Comparison of ENCODE assay signal across 9 cellular contexts in genomic region chr2:128520787-128521186, GRCh38.
DNase-seq lines count a peak whose midpoint lies in the region; ATAC-seq, FAIRE-seq and TF ChIP-seq lines count a peak whose summit lies in the region.
"Had no signal": no experiment of that assay in that cellular context is flagged by ENCODE, and none has a peak within 500 bp of the region (broad histone marks: within the 10 kb centered on the region; RNA-seq: fewer than 3 reads in every experiment).

No MANE protein-coding gene starts in this region.

- H2AFZ ChIP-seq in smooth muscle cell (ENCODE audit: low read depth) = no peak overlapping the region
- H2AFZ ChIP-seq in Karpas-422 (ENCODE audit: low read length) = no peak overlapping the region

- in situ Hi-C loops in brain microvascular endothelial cell (cut with HindIII; ENCODE audit: low pct_ligation_motif_present, low sequenced_read_pairs) = no loop called here

- WGBS in smooth muscle cell (ENCODE audit: low lambda C conversion rate) = 41% methylated on average over 9 of the region's 9 CpGs

- H3K79me2 ChIP-seq in smooth muscle cell (ENCODE audit: low read depth) = no peaks in the 10 kb centered on the region
- no peaks in the 10 kb centered on the region for H3K79me2 ChIP-seq in Karpas-422 (ENCODE audit: low read length)

- no peaks in the 10 kb centered on the region for H3K4me1 ChIP-seq in smooth muscle cell (ENCODE audit: low read depth)
- H3K4me1 ChIP-seq in Karpas-422 (ENCODE audit: low read length) = no peaks in the 10 kb centered on the region

- no peaks in the 10 kb centered on the region for H4K20me1 ChIP-seq in smooth muscle cell (ENCODE audit: low read depth)
- no peaks in the 10 kb centered on the region for H4K20me1 ChIP-seq in Karpas-422 (ENCODE audit: insufficient read depth, low read depth, low read length)

- no peak for TF ChIP-seq POLR2A in GM12892 (IDR thresholded peaks at IDR 0.05; ENCODE audit: low read depth, low read length)

- H3K27me3 ChIP-seq in brain microvascular endothelial cell (replicated peaks) (no peaks in the 10 kb centered on the region), smooth muscle cell (ENCODE audit: low read depth) (no peaks in the 10 kb centered on the region), Karpas-422 (ENCODE audit: low read length) (no peaks in the 10 kb centered on the region)

- H3K4me2 ChIP-seq in smooth muscle cell = no peak overlapping the region
- no peak overlapping the region for H3K4me2 ChIP-seq in Karpas-422 (ENCODE audit: low read depth, low read length, poor library complexity, severe bottlenecking)

- TF ChIP-seq CTCF in brain microvascular endothelial cell (IDR thresholded peaks at IDR 0.05; ENCODE audit: low read depth, low read length, missing control alignments) = no peak
- TF ChIP-seq CTCF in smooth muscle cell (IDR thresholded peaks at IDR 0.05; ENCODE audit: borderline replicate concordance, insufficient read depth, poor library complexity, severe bottlenecking) = no peak

- peak; percentile 84 for ATAC-seq in GM19467 (IDR thresholded peaks at IDR 0.05; ENCODE audit: unreplicated experiment)
- ATAC-seq in HG03280 (IDR thresholded peaks at IDR 0.05; ENCODE audit: unreplicated experiment) = peak; percentile 86

- no peak overlapping the region for H3K4me3 ChIP-seq in brain microvascular endothelial cell (ENCODE audit: low read depth, low read length)
- H3K4me3 ChIP-seq in smooth muscle cell = no peak overlapping the region
- no peak overlapping the region for H3K4me3 ChIP-seq in Karpas-422 (ENCODE audit: low read length)

- no peaks in the 10 kb centered on the region for H3K9me3 ChIP-seq in smooth muscle cell (replicated peaks; ENCODE audit: low read depth)
- no peaks in the 10 kb centered on the region for H3K9me3 ChIP-seq in Karpas-422 (ENCODE audit: low read length)

- no peaks in the 10 kb centered on the region for H3K36me3 ChIP-seq in brain microvascular endothelial cell (replicated peaks)
- no peaks in the 10 kb centered on the region for H3K36me3 ChIP-seq in smooth muscle cell (ENCODE audit: low read depth)
- no peaks in the 10 kb centered on the region for H3K36me3 ChIP-seq in Karpas-422 (ENCODE audit: insufficient read depth, low read length)

- H3F3A ChIP-seq in smooth muscle cell (ENCODE audit: low read depth) = no peaks in the 10 kb centered on the region

- no peak overlapping the region for H3K9ac ChIP-seq in smooth muscle cell (ENCODE audit: low read depth)
- no peak overlapping the region for H3K9ac ChIP-seq in Karpas-422 (ENCODE audit: low read length)

- H3K9me2 ChIP-seq in Karpas-422 (replicated peaks; ENCODE audit: insufficient read depth, low read length) = no peaks in the 10 kb centered on the region

- peak; percentile 71 for DNase-seq in GM12892 (ENCODE audit: insufficient read length)
- DNase-seq in brain microvascular endothelial cell = peak; percentile 13
- DNase-seq in NCI-H526 treated with DMSO at 0.1 percent for 48 hours (lab: John Stamatoyannopoulos, UW) = no peak
- DNase-seq in smooth muscle cell (lab: John Stamatoyannopoulos, UW; ENCODE audit: unreplicated experiment) = no peak
- DNase-seq in DMS53 (lab: John Stamatoyannopoulos, UW) = no peak
- DNase-seq in Karpas-422 = no peak

- FAIRE-seq in GM12892 (lab: Jason Lieb, UNC) = peak; percentile 70
- FAIRE-seq: bronchial epithelial cell had no signal

- H3K27ac ChIP-seq in brain microvascular endothelial cell = no peak overlapping the region
- no peak overlapping the region for H3K27ac ChIP-seq in smooth muscle cell (ENCODE audit: low read depth)
- H3K27ac ChIP-seq in Karpas-422 (ENCODE audit: low read length) = no peak overlapping the region

Comparison
In these comparisons a context has a peak if more than half of its experiments do, and no peak if none do; other contexts are left out.
1. DNase-seq: peak in GM12892 (single experiment) and brain microvascular endothelial cell (single experiment); none in NCI-H526 treated with DMSO at 0.1 percent for 48 hours (single experiment), smooth muscle cell (single experiment), DMS53 (single experiment) and Karpas-422 (single experiment).